ENCODE assay signal across 9 cellular contexts in genomic region chr7:33807779-33808482, GRCh38.
DNase-seq lines count a peak whose midpoint lies in the region; ATAC-seq, FAIRE-seq and TF ChIP-seq lines count a peak whose summit lies in the region.
"Had no signal": no experiment of that assay in that cellular context is flagged by ENCODE, and none has a peak within 500 bp of the region (broad histone marks: within the 10 kb centered on the region; RNA-seq: fewer than 3 reads in every experiment).

No MANE protein-coding gene starts in this region.

- 6% methylated on average over 4 of the region's 10 CpGs for WGBS in HepG2 (ENCODE audit: low lambda C conversion rate)

- ATAC-seq in HCT116 = peak; percentile 93
- ATAC-seq in HepG2 = peak; percentile 88

- CTCF ChIA-PET in HCT116 (lab: Charles Lee) = no interaction called here
- CTCF ChIA-PET in HepG2 (lab: Yijun Ruan, JAX; ENCODE audit: low intra/inter-chr PET ratio, low total read pairs) = interaction anchor here (0.6 to 1.6 kb wide), 2 partner anchors 50 to 88 kb away, joined by 4 to 8 read pairs; no protein-coding TSS in a partner anchor

- no peaks in the 10 kb centered on the region for H3F3A ChIP-seq in DOHH2 (ENCODE audit: control insufficient read depth, insufficient read depth)

- intact Hi-C loops in HCT116 (cut with micrococcal nuclease) (loop anchor here (5.0 kb wide), 1 partner anchor 566 kb away; no protein-coding TSS in a partner anchor), HepG2 (cut with micrococcal nuclease; ENCODE audit: unreplicated experiment) (no loop called here)

- BruUV-seq in HCT116 (replicated peaks; lab: Mats Ljungman, UMichigan) (no TSS peak), HepG2 (replicated peaks; lab: Mats Ljungman, UMichigan) (no TSS peak)

- no peaks in the 10 kb centered on the region for H3K9me3 ChIP-seq in DOHH2 (ENCODE audit: control insufficient read depth, insufficient read depth, low read length)
- H3K9me3 ChIP-seq in HCT116 (ENCODE audit: control insufficient read depth in 1 of 2, insufficient read depth in 1 of 2, low read depth in 1 of 2, low read length in 2 of 2) = no peaks in the 10 kb centered on the region
- no peaks in the 10 kb centered on the region for H3K9me3 ChIP-seq in WERI-Rb-1 (ENCODE audit: severe bottlenecking)
- H3K9me3 ChIP-seq in HepG2 (ENCODE audit: low read length) = no peaks in the 10 kb centered on the region
- H3K9me3 ChIP-seq: neutrophil had no signal

- H4K20me1 ChIP-seq in DOHH2 (ENCODE audit: control insufficient read depth, insufficient read depth, low read depth, low read length) (no peaks in the 10 kb centered on the region), HCT116 (ENCODE audit: insufficient read depth) (no peaks in the 10 kb centered on the region), HepG2 (ENCODE audit: insufficient read depth, low read length) (no peaks in the 10 kb centered on the region)

- in situ Hi-C loops in HepG2 (cut with HindIII; ENCODE audit: extremely low pct_ligation_motif_present, low pct_unique_long_range_greater_than_20kb) = no loop called here

- H3K9me2 ChIP-seq in DOHH2 (replicated peaks; ENCODE audit: control insufficient read depth, low read length) (no peaks in the 10 kb centered on the region), HCT116 (ENCODE audit: insufficient read depth) (no peaks in the 10 kb centered on the region)

- RAD21 ChIA-PET in HCT116 (lab: Charles Lee; ENCODE audit: low non-redundant PET in 1 of 2, low total read pairs in 2 of 2, uncharacterized antibody in 2 of 2, unreplicated experiment in 2 of 2) = no interaction called here

- H3K4me1 ChIP-seq in DOHH2 (ENCODE audit: control insufficient read depth, low read length) = no peaks in the 10 kb centered on the region
- 0 out of 4 replicates have a peak, but pooled peaks cover 0 to 5% of the 10 kb centered on the region in 2 experiments for H3K4me1 ChIP-seq in HCT116 (ENCODE audit: control insufficient read depth in 1 of 2, insufficient read depth in 2 of 2, low read length in 2 of 2)
- peaks cover 25% of the 10 kb centered on the region for H3K4me1 ChIP-seq in HepG2 (ENCODE audit: insufficient read depth, low read length)

- FAIRE-seq in HepG2 (lab: Jason Lieb, UNC) = peak; percentile 91

- TF ChIP-seq POLR2A in HCT116 (IDR thresholded peaks at IDR 0.05; ENCODE audit: borderline replicate concordance, extremely low read depth, insufficient read depth, insufficient read length) = no peak
- no peak for TF ChIP-seq POLR2A in HepG2 (IDR thresholded peaks at IDR 0.05; ENCODE audit: insufficient read depth in 1 of 2, low read depth in 2 of 2, low read length in 2 of 2)

- H3K4me3 ChIP-seq in DOHH2 (ENCODE audit: low read length) = no peak overlapping the region
- no peak overlapping the region for H3K4me3 ChIP-seq in HCT116 (replicated peaks in 1 of 2; ENCODE audit: low read depth in 1 of 2, low read length in 2 of 2)
- H3K4me3 ChIP-seq in WERI-Rb-1 (ENCODE audit: low read depth, low read length) = no peak overlapping the region
- no peak overlapping the region for H3K4me3 ChIP-seq in HepG2 (replicated peaks in 1 of 3; ENCODE audit: insufficient read depth in 1 of 3, low read depth in 2 of 3, low read length in 3 of 3)

- H2AFZ ChIP-seq in HCT116 (ENCODE audit: low read depth, low read length, poor library complexity, severe bottlenecking) = no peak overlapping the region
- no peak overlapping the region for H2AFZ ChIP-seq in HepG2 (ENCODE audit: low read length)

- POLR2A ChIA-PET in HCT116 (lab: Charles Lee) = no interaction called here
- POLR2A ChIA-PET in HepG2 (lab: Yijun Ruan, JAX) = no interaction called here

- H3K36me3 ChIP-seq in DOHH2 (ENCODE audit: control insufficient read depth, low read length) (no peaks in the 10 kb centered on the region), HCT116 (ENCODE audit: control insufficient read depth in 1 of 2, insufficient read depth in 2 of 2, low read length in 2 of 2) (no peaks in the 10 kb centered on the region), WERI-Rb-1 (no peaks in the 10 kb centered on the region), HepG2 (replicated peaks in 1 of 2; ENCODE audit: control insufficient read depth in 1 of 2, insufficient read depth in 2 of 2, low read length in 2 of 2) (no peaks in the 10 kb centered on the region)
- H3K36me3 ChIP-seq: neutrophil had no signal

- H3K4me2 ChIP-seq in DOHH2 (ENCODE audit: low read length) (no peak overlapping the region), HCT116 (ENCODE audit: low read length) (no peak overlapping the region), HepG2 (ENCODE audit: low read depth, low read length) (peak overlapping the region; percentile 19; the same call in 1 of the 2 replicates)

- TF ChIP-seq RAD21 in HCT116 (IDR thresholded peaks at IDR 0.05; ENCODE audit: low read depth) (peak; percentile 57), HepG2 (CRISPR knock-in tag; IDR thresholded peaks at IDR 0.05) (0 out of 2 replicates have a peak, but pooled peaks have one; percentile 22)

- peak; percentile 10 for DNase-seq in HCT116 (ENCODE audit: low read depth, low spot score)
- peak; percentile 64 for DNase-seq in WERI-Rb-1
- DNase-seq in HepG2 (ENCODE audit: low spot score) = peak; percentile 69
- DNase-seq in effector CD4-positive, alpha-beta T cell = no peak
- no peak for DNase-seq in KG1 (lab: John Stamatoyannopoulos, UW)
- DNase-seq in DMS79 (lab: John Stamatoyannopoulos, UW) = no peak
- DNase-seq in DMS153 treated with DMSO at 0.1 percent for 48 hours (lab: John Stamatoyannopoulos, UW; ENCODE audit: unreplicated experiment) = no peak

- H3K9ac ChIP-seq in HCT116 (ENCODE audit: low read length) (no peak overlapping the region), HepG2 (ENCODE audit: insufficient read depth, low read depth, low read length) (no peak overlapping the region)

- H3K79me2 ChIP-seq in DOHH2 (ENCODE audit: control insufficient read depth, low read length) (no peaks in the 10 kb centered on the region), HCT116 (ENCODE audit: insufficient read depth, low read length) (no peaks in the 10 kb centered on the region), HepG2 (ENCODE audit: insufficient read depth, low read length) (no peaks in the 10 kb centered on the region)

- no peak overlapping the region for H3K27ac ChIP-seq in DOHH2 (ENCODE audit: low read depth, low read length)
- no peak overlapping the region for H3K27ac ChIP-seq in HCT116 (ENCODE audit: low read depth, low read length)
- no peak overlapping the region for H3K27ac ChIP-seq in WERI-Rb-1
- no peak overlapping the region for H3K27ac ChIP-seq in HepG2 (ENCODE audit: extremely low read length, insufficient read depth, low read length)
- H3K27ac ChIP-seq: neutrophil had no signal

- H3K27me3 ChIP-seq in DOHH2 (ENCODE audit: control insufficient read depth, low read length) (no peaks in the 10 kb centered on the region), HCT116 (ENCODE audit: insufficient read depth, low read length) (peaks cover 4% of the 10 kb centered on the region; the same call in 1 of the 2 replicates), WERI-Rb-1 (ENCODE audit: insufficient read depth, low read depth, severe bottlenecking) (no peaks in the 10 kb centered on the region), HepG2 (ENCODE audit: control insufficient read depth in 1 of 2, insufficient read depth in 2 of 2, low read length in 2 of 2) (no peaks in the 10 kb centered on the region)
- H3K27me3 ChIP-seq: neutrophil had no signal

- TF ChIP-seq CTCF in DOHH2 (IDR thresholded peaks at IDR 0.05; ENCODE audit: low read depth, low read length, poor library complexity, severe bottlenecking) (peak; percentile 99), HCT116 (IDR thresholded peaks at IDR 0.05 in 2 of 3, conservative IDR thresholded peaks at IDR 0.05 in 1 of 3; ENCODE audit: borderline replicate concordance in 1 of 3, insufficient read depth in 1 of 3, low read depth in 2 of 3, low read length in 2 of 3) (peak; percentile 74 to 76 (median 74)), WERI-Rb-1 (IDR thresholded peaks at IDR 0.05; ENCODE audit: low read depth, low read length) (peak; percentile 85), HepG2 (CRISPR knock-in tag; IDR thresholded peaks at IDR 0.05) (peak; percentile 90)

- peak in 1 of 2 experiments; percentile 65; a peak in 1 of 4 replicates for TF ChIP-seq EP300 in HepG2 (IDR thresholded peaks at IDR 0.05; ENCODE audit: low read depth in 2 of 2, low read length in 2 of 2)
- no peak for TF ChIP-seq EP300 in HepG2 (CRISPR knock-in tag; IDR thresholded peaks at IDR 0.05; ENCODE audit: borderline replicate concordance)

TF ChIP-seq in HCT116, 20 proteins besides CTCF, POLR2A, EP300 and RAD21 (continues in another document):
- TF ChIP-seq POLR2AphosphoS5 (IDR thresholded peaks at IDR 0.05; ENCODE audit: low read depth, low read length) (no peak), EZH2 (IDR thresholded peaks at IDR 0.05) (no peak), YY1 (IDR thresholded peaks at IDR 0.05; ENCODE audit: extremely low read depth, insufficient replicate concordance, low read depth, low read length) (no peak), ATF3 (IDR thresholded peaks at IDR 0.05) (no peak), EGR1 (IDR thresholded peaks at IDR 0.05; ENCODE audit: low read depth) (no peak), SP1 (IDR thresholded peaks at IDR 0.05; ENCODE audit: low read depth) (no peak), FOSL1 (IDR thresholded peaks at IDR 0.05; ENCODE audit: low read depth) (no peak), EZH2phosphoT487 (IDR thresholded peaks at IDR 0.05; ENCODE audit: borderline replicate concordance) (no peak), SRF (IDR thresholded peaks at IDR 0.05; ENCODE audit: low read depth) (no peak), CBX3 (IDR thresholded peaks at IDR 0.05; ENCODE audit: low read depth) (no peak)

TF ChIP-seq in HepG2, 621 proteins besides CTCF, POLR2A, EP300 and RAD21 (continues in another document):
- TF ChIP-seq SOX13 (IDR thresholded peaks at IDR 0.05) = 0 out of 2 replicates have a peak, but pooled peaks have one; percentile 16
- peak in 1 of 2 experiments; percentile 41; a peak in 1 of 4 replicates for TF ChIP-seq SOX13 (CRISPR knock-in tag; conservative IDR thresholded peaks at IDR 0.05 in 1 of 2, IDR thresholded peaks at IDR 0.05 in 1 of 2)
- peak; percentile 54 for TF ChIP-seq PITX1 (CRISPR knock-in tag; IDR thresholded peaks at IDR 0.05)
- no peak for TF ChIP-seq ZNF282 (IDR thresholded peaks at IDR 0.05; ENCODE audit: partially characterized antibody)
- TF ChIP-seq ZNF839 (CRISPR knock-in tag; IDR thresholded peaks at IDR 0.05; ENCODE audit: borderline replicate concordance) = no peak

Comparison
In these comparisons a context has a peak if more than half of its experiments do, and no peak if none do; other contexts are left out.
1. DNase-seq: peak in HCT116 (single experiment), WERI-Rb-1 (single experiment) and HepG2 (single experiment); none in effector CD4-positive, alpha-beta T cell (single experiment), KG1 (single experiment), DMS79 (single experiment) and DMS153 treated with DMSO at 0.1 percent for 48 hours (single experiment).
2. Peak in every context shown above with its lines, with median percentiles within 50 percentile points of each other: CTCF ChIP-seq.